Comparison of ENCODE assay signal across 14 cellular contexts in genomic region chr4:55543858-55544257, GRCh38. TPM values are rescaled to one million over a fixed set of nuclear protein-coding genes. Genes with fewer than 3 reads are reported as not detected.
DNase-seq lines count a peak whose midpoint lies in the region; TF ChIP-seq lines count a peak whose summit lies in the region.
"Had no signal": no experiment of that assay in that cellular context is flagged by ENCODE, and none has a peak within 500 bp of the region (broad histone marks: within the 10 kb centered on the region; RNA-seq: fewer than 3 reads in every experiment).

No MANE protein-coding gene starts in this region.

- no peaks in the 10 kb centered on the region for H3K27me3 ChIP-seq in brain microvascular endothelial cell (replicated peaks)
- H3K27me3 ChIP-seq: esophagus squamous epithelium had no signal

- H3K36me3 Mint-ChIP-seq in neural crest cell (ENCODE audit: low read depth), result peaks cover 3% of the 10 kb centered on the region

- H3K9me3 Mint-ChIP-seq in neural crest cell, result no peaks in the 10 kb centered on the region

- DNase-seq in NCI-H1694 treated with DMSO at 0.1 percent for 48 hours (lab: John Stamatoyannopoulos, UW) (peak; percentile 4), NCI-H1694 (lab: John Stamatoyannopoulos, UW) (no peak), NAMALWA (ENCODE audit: low spot score) (peak; percentile 61), brain microvascular endothelial cell (no peak), neural crest cell (ENCODE audit: low read depth, low spot score) (no peak), amniotic stem cell (lab: John Stamatoyannopoulos, UW) (no peak), COLO829 (ENCODE audit: low spot score) (no peak)
- no peak for DNase-seq in effector CD8-positive, alpha-beta T cell (lab: John Stamatoyannopoulos, UW)
- DNase-seq: activated naive CD4-positive, alpha-beta T cell treated with Interleukin-2 at 50 U/mL for 16 hours; esophagus squamous epithelium; NCI-H2227 treated with DMSO at 0.1 percent for 48 hours had no signal

- H3K4me3 Mint-ChIP-seq in neural crest cell, result peak overlapping the region; percentile 79

- in situ Hi-C loops in brain microvascular endothelial cell (cut with HindIII; ENCODE audit: low pct_ligation_motif_present, low sequenced_read_pairs), result no loop called here

- no peak overlapping the region for H3K27ac ChIP-seq in brain microvascular endothelial cell
- H3K27ac ChIP-seq: thoracic aorta had no signal

- H3K36me3 ChIP-seq in brain microvascular endothelial cell (replicated peaks), result no peaks in the 10 kb centered on the region
- H3K36me3 ChIP-seq: thoracic aorta had no signal

- no peak overlapping the region for H3K4me3 ChIP-seq in brain microvascular endothelial cell (ENCODE audit: low read depth, low read length)
- H3K4me3 ChIP-seq: thoracic aorta had no signal

- H3K27ac Mint-ChIP-seq in neural crest cell (ENCODE audit: unreplicated experiment), result no peak overlapping the region

- H3K4me1 Mint-ChIP-seq in neural crest cell, result peaks cover 40% of the 10 kb centered on the region

- peak; percentile 8 for TF ChIP-seq CTCF in brain microvascular endothelial cell (IDR thresholded peaks at IDR 0.05; ENCODE audit: low read depth, low read length, missing control alignments)
- peak; percentile 47 for TF ChIP-seq CTCF in neural crest cell (conservative IDR thresholded peaks at IDR 0.05)

- H3K27me3 Mint-ChIP-seq in neural crest cell (ENCODE audit: low read depth), result no peaks in the 10 kb centered on the region

RNA-seq across cellular contexts. Expression of gene CLOCK, which starts 2.9 kb away (rescaled TPM):
- 21.6 and 24.2 TPM in 2 replicates for total RNA-seq in neural crest cell

RNA-seq across cellular contexts. Expression of gene PDCL2, which starts 48.2 kb away (rescaled TPM):
- total RNA-seq in neural crest cell, result not detected in 2 replicates
- total RNA-seq: H1, mesenteric fat pad, thoracic aorta had no signal

Comparison
In these comparisons a context has a peak if more than half of its experiments do, and no peak if none do; other contexts are left out.
1. DNase-seq: peak in NCI-H1694 treated with DMSO at 0.1 percent for 48 hours (single experiment) and NAMALWA (single experiment); none in NCI-H1694 (single experiment), brain microvascular endothelial cell (single experiment), neural crest cell (single experiment), amniotic stem cell (single experiment), COLO829 (single experiment) and effector CD8-positive, alpha-beta T cell (single experiment).